In the genomic region with DNA sequence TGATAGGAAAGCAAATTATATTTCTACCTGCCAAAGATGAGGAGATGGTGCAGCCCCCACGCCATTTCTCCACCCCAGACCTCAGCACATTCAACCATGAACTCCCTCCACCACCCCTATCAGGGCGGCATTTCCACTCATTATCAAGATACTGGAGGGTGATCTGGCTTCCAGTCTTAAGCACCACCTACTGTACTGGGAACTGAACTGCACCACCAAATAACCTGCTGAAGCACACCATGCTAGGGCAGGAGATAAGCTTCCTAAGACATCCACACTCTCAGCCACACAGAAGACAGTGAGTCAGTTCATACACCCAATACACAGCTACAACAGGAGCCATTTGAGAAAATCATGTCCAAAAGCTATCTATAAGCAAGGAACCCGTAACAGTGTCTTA, we compare ENCODE assay signal across 13 cellular contexts.
A peak's percentile ranks its signal among the peaks of the same experiment; 100 is the strongest.
DNase-seq lines count a peak whose midpoint lies in the region; ATAC-seq and TF ChIP-seq lines count a peak whose summit lies in the region.
"Had no signal": no experiment of that assay in that cellular context is flagged by ENCODE, and none has a peak within 500 bp of the region (broad histone marks: within the 10 kb centered on the region; RNA-seq: fewer than 3 reads in every experiment).

No MANE protein-coding gene starts in this region.

- H3K27ac Mint-ChIP-seq in H9 = no peak overlapping the region
- H3K27ac Mint-ChIP-seq: activated naive CD8-positive, alpha-beta T cell treated with anti-CD3 and anti-CD28 coated beads for 36 hours; dendritic cell treated with granulocyte-macrophage colony-stimulating factor and Interleukin-4, amounts not matched to agents 40 ng/mL and 50 ng/mL, for 4 days had no signal

- no peak overlapping the region for H3K27ac ChIP-seq in H9 (ENCODE audit: insufficient read length, low read depth, low read length)
- no peak overlapping the region for H3K27ac ChIP-seq in Panc1 (ENCODE audit: low read length)
- H3K27ac ChIP-seq: neutrophil, vagina had no signal

- H3K27me3 ChIP-seq in H9 (ENCODE audit: insufficient read depth, low read length) = no peaks in the 10 kb centered on the region
- no peaks in the 10 kb centered on the region for H3K27me3 ChIP-seq in Panc1 (ENCODE audit: control insufficient read depth, insufficient read depth, low read length)
- H3K27me3 ChIP-seq: neutrophil, vagina had no signal

- H3K79me2 ChIP-seq in H9 (ENCODE audit: insufficient read depth, low read length) = no peaks in the 10 kb centered on the region

- no TSS peak for BruUV-seq in Panc1 (replicated peaks; lab: Mats Ljungman, UMichigan)

- H3K4me1 ChIP-seq in H9 (ENCODE audit: insufficient read depth, low read length) (no peaks in the 10 kb centered on the region), Panc1 (ENCODE audit: control insufficient read depth, insufficient read depth, low read length) (no peaks in the 10 kb centered on the region)
- H3K4me1 ChIP-seq: vagina had no signal

- no peak overlapping the region for H3K23ac ChIP-seq in H9 (ENCODE audit: insufficient read length, low read depth, low read length)

- H2BK5ac ChIP-seq in H9 (ENCODE audit: insufficient read length, low read length) = no peak overlapping the region

- H2BK12ac ChIP-seq in H9 (ENCODE audit: insufficient read length, low read depth, low read length) = no peak overlapping the region

- no peak overlapping the region for H2AFZ ChIP-seq in H9 (ENCODE audit: low read length)

- POLR2A ChIA-PET in Panc1 (lab: Charles Lee) = no interaction called here

- no peak overlapping the region for H3T11ph ChIP-seq in H9 (ENCODE audit: low read length)

- in situ Hi-C loops in Panc1 (cut with HindIII; ENCODE audit: low pct_unique_long_range_greater_than_20kb, low sequenced_read_pairs) = no loop called here

- CTCF ChIA-PET in Panc1 (lab: Charles Lee) = no interaction called here

- no peak overlapping the region for H3K9ac ChIP-seq in H9 (ENCODE audit: extremely low read depth, insufficient read length, low read length)

- intact Hi-C loops in Panc1 (cut with micrococcal nuclease; ENCODE audit: unreplicated experiment) = loop anchor here (10.0 kb wide), 1 partner anchor 267 kb away; no protein-coding TSS in a partner anchor

- peaks cover 34 to 35% of the 10 kb centered on the region in 2 experiments for H3K9me3 Mint-ChIP-seq in H9

- no peak overlapping the region for H2BK120ac ChIP-seq in H9 (ENCODE audit: low read depth, low read length, poor library complexity, severe bottlenecking)

- H3K4me2 ChIP-seq in H9 (ENCODE audit: insufficient read depth, insufficient read length, low read length) = no peak overlapping the region

- ATAC-seq in Panc1 (no peak), GM19463 (IDR thresholded peaks at IDR 0.05; ENCODE audit: unreplicated experiment) (no peak)

- H3K14ac ChIP-seq in H9 (ENCODE audit: insufficient read depth, low read length) = no peak overlapping the region

- H3K9me3 ChIP-seq in H9 (ENCODE audit: control insufficient read depth, low read depth, low read length) (no peaks in the 10 kb centered on the region), Panc1 (ENCODE audit: control insufficient read depth, insufficient read depth, low read depth, low read length) (no peaks in the 10 kb centered on the region)
- H3K9me3 ChIP-seq: neutrophil, vagina had no signal

- no peak for TF ChIP-seq POLR2A in erythroblast (IDR thresholded peaks at IDR 0.05; ENCODE audit: low read length)

- no peaks in the 10 kb centered on the region for H3K36me3 ChIP-seq in Panc1 (ENCODE audit: control insufficient read depth, insufficient read depth, low read length)
- H3K36me3 ChIP-seq: neutrophil, vagina had no signal

- H4K8ac ChIP-seq in H9 (replicated peaks; ENCODE audit: insufficient read length, low read depth, low read length) = no peak overlapping the region

- no peaks in the 10 kb centered on the region for H3K79me1 ChIP-seq in H9 (ENCODE audit: insufficient read depth, low read depth, low read length, poor library complexity, severe bottlenecking)

- H4K5ac ChIP-seq in H9 (ENCODE audit: insufficient read length, low read depth, low read length) = no peak overlapping the region

- H3K27me3 Mint-ChIP-seq in H9 (ENCODE audit: low read depth) = no peaks in the 10 kb centered on the region
- H3K27me3 Mint-ChIP-seq: activated naive CD8-positive, alpha-beta T cell treated with anti-CD3 and anti-CD28 coated beads for 36 hours; dendritic cell treated with granulocyte-macrophage colony-stimulating factor and Interleukin-4, amounts not matched to agents 40 ng/mL and 50 ng/mL, for 4 days had no signal

- no peak overlapping the region for H2AK5ac ChIP-seq in H9 (ENCODE audit: insufficient read length, low read length)

- H3K4ac ChIP-seq in H9 (ENCODE audit: low read depth, low read length) = no peak overlapping the region

- H2BK20ac ChIP-seq in H9 (ENCODE audit: low read depth, low read length, poor library complexity, severe bottlenecking) = no peak overlapping the region

- no peak overlapping the region for H4K91ac ChIP-seq in H9 (ENCODE audit: insufficient read length, low read depth, low read length)

- H3K4me1 Mint-ChIP-seq in H9 = no peaks in the 10 kb centered on the region
- H3K4me1 Mint-ChIP-seq: activated naive CD8-positive, alpha-beta T cell treated with anti-CD3 and anti-CD28 coated beads for 36 hours had no signal

- no peak overlapping the region for H3K4me3 Mint-ChIP-seq in H9
- H3K4me3 Mint-ChIP-seq: activated naive CD8-positive, alpha-beta T cell treated with anti-CD3 and anti-CD28 coated beads for 36 hours; dendritic cell treated with granulocyte-macrophage colony-stimulating factor and Interleukin-4, amounts not matched to agents 40 ng/mL and 50 ng/mL, for 4 days had no signal

- no peak overlapping the region for H3K18ac ChIP-seq in H9 (ENCODE audit: insufficient read length, low read depth, low read length)

- no peaks in the 10 kb centered on the region for H4K20me1 ChIP-seq in H9 (ENCODE audit: control insufficient read depth, insufficient read depth, insufficient read length)

- H3K4me3 ChIP-seq in Panc1 (ENCODE audit: low read depth in 2 of 2, low read length in 2 of 2) = no peak overlapping the region
- H3K4me3 ChIP-seq: vagina had no signal

- H3K36me3 Mint-ChIP-seq in H9 (ENCODE audit: insufficient read depth in 1 of 3, low read depth in 3 of 3) = peaks cover 4 to 35% (median 7%) of the 10 kb centered on the region in 3 experiments

- TF ChIP-seq CTCF in H9 (conservative IDR thresholded peaks at IDR 0.05) = peak; percentile 35; the same call in 2 of the 3 replicates
- TF ChIP-seq CTCF in Panc1 (IDR thresholded peaks at IDR 0.05) = peak; percentile 13; the same call in 1 of the 2 replicates

- no peaks in the 10 kb centered on the region for H3K23me2 ChIP-seq in H9 (ENCODE audit: insufficient read length, low read depth, low read length, poor library complexity, severe bottlenecking)

- DNase-seq in AG08396 (ENCODE audit: low spot score) (peak; percentile 6), H9 (no peak), Panc1 (ENCODE audit: low read depth, low spot score) (no peak), erythroblast (lab: John Stamatoyannopoulos, UW) (peak; percentile 11 to 50), GF-D8 (lab: John Stamatoyannopoulos, UW) (no peak), COR-L47 (lab: John Stamatoyannopoulos, UW) (no peak)
- DNase-seq in activated T-cell treated with anti-CD3 and anti-CD28 coated beads, Interleukin-2, amount 50 U/mL, for 48 hours = no peak
- DNase-seq: activated naive CD8-positive, alpha-beta T cell treated with anti-CD3 and anti-CD28 coated beads for 36 hours; NCI-H510A treated with DMSO at 0.1 percent for 48 hours had no signal

- H3K56ac ChIP-seq in H9 (ENCODE audit: insufficient read length, low read depth, low read length) = no peak overlapping the region

- WGBS in H9 (ENCODE audit: extremely low coverage, insufficient read length, low lambda C conversion rate) = no CpG with 5 or more reads among the region's 3 CpGs

- H2BK15ac ChIP-seq in H9 (ENCODE audit: low read depth, low read length) = no peak overlapping the region

Comparison
In these comparisons a context has a peak if more than half of its experiments do, and no peak if none do; other contexts are left out.
1. DNase-seq: peak in AG08396 (single experiment) and erythroblast (2 of 2); none in H9 (single experiment), Panc1 (single experiment), GF-D8 (single experiment), activated T-cell treated with anti-CD3 and anti-CD28 coated beads, Interleukin-2, amount 50 U/mL, for 48 hours (0 of 2) and COR-L47 (single experiment).